In genomic region chr3:150885535-150885934, GRCh38 we compare ENCODE assay signal across 8 cellular contexts. TPM values are rescaled to one million over a fixed set of nuclear protein-coding genes. Genes with fewer than 3 reads are reported as not detected.
"Had no signal": no experiment of that assay in that cellular context is flagged by ENCODE, and none has a peak within 500 bp of the region (broad histone marks: within the 10 kb centered on the region; RNA-seq: fewer than 3 reads in every experiment).

No MANE protein-coding gene starts in this region.

- H3K4me3 Mint-ChIP-seq: GM23338, H9, IgD-negative memory B cell had no signal

- H3K27ac Mint-ChIP-seq: GM23338, H9, IgD-negative memory B cell had no signal

- ATAC-seq: GM23338, HepG2 had no signal

- H3K9me3 Mint-ChIP-seq: GM23338 had no signal

- H3K36me3 Mint-ChIP-seq: IgD-negative memory B cell had no signal

- DNase-seq: H9, HCEC 1CT had no signal

- H3K4me1 Mint-ChIP-seq: IgD-negative memory B cell had no signal

- H3K4me3 ChIP-seq: GM23338 had no signal

- H3K27ac ChIP-seq: HL-60 had no signal

RNA-seq across cellular contexts. Expression of gene MINDY4B, which starts 19.7 kb away (rescaled TPM):
- total RNA-seq: GM23338, H1, H9, HepG2, HT1080 had no signal
